Comparison of ENCODE assay signal across 27 cellular contexts in the genomic region with DNA sequence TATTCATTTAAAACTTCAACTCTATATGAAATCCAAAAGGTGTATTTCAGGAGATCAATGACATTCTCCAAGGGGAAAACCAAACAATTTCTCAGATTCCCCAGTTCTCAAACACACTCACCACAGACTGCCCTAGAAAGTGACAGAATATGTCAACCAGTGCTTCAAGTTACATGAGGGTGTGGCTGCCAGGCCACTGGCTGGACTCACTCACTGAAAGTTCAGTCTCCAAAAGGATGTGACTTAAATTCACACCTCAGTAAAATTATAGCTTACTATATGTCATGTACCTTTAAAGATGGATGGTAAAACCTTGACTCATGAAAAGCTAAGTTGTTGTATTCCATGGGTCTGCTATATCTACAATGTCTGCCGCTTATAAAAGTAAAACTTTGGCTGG. TPM values are rescaled to one million over a fixed set of nuclear protein-coding genes. Genes with fewer than 3 reads are reported as not detected.
DNase-seq lines count a peak whose midpoint lies in the region; ATAC-seq lines count a peak whose summit lies in the region.
"Had no signal": no experiment of that assay in that cellular context is flagged by ENCODE, and none has a peak within 500 bp of the region (broad histone marks: within the 10 kb centered on the region; RNA-seq: fewer than 3 reads in every experiment).

No MANE protein-coding gene starts in this region.

- intact Hi-C loops in left ventricle myocardium superior (cut with micrococcal nuclease) (no loop called here), left cardiac atrium (cut with DNase I) (no loop called here)

- in situ Hi-C loops in KBM-7 (cut with MboI; ENCODE audit: low pct_unique_long_range_greater_than_20kb, low sequenced_read_pairs) = no loop called here

- DNase-seq in activated CD4-positive, alpha-beta T cell treated with anti-CD3 and anti-CD28 coated beads for 48 hours = peak; percentile 9
- DNase-seq in activated CD4-positive, alpha-beta T cell treated with anti-CD3 and anti-CD28 coated beads for 1 hour = no peak
- DNase-seq in left ventricle myocardium superior (no peak), left cardiac atrium (no peak), myocyte (ENCODE audit: low read depth) (peak; percentile 23), KBM-7 (no peak)
- DNase-seq: 8988T; ACHN; BE2C; CD8-positive, alpha-beta memory T cell; DMS 273 treated with DMSO at 0.1 percent for 48 hours; DMS79 treated with DMSO at 0.1 percent for 48 hours; GF-D8; MM.1S; NCI-H1048; NCI-H1417; NCI-H1694; NCI-H2029 treated with DMSO at 0.1 percent for 48 hours; NCI-H446 treated with DMSO at 0.1 percent for 48 hours; NCI-H526; NCI-H82; Peyer's patch; SHP77 treated with DMSO at 0.1 percent for 48 hours had no signal

- ATAC-seq in left ventricle myocardium superior (peak; percentile 38), left cardiac atrium (no peak), GM19397 (IDR thresholded peaks at IDR 0.05; ENCODE audit: unreplicated experiment) (no peak), GM19452 (IDR thresholded peaks at IDR 0.05; ENCODE audit: unreplicated experiment) (no peak)
- ATAC-seq: GM23338, K562 had no signal

RNA-seq across cellular contexts. Expression of gene INPP4B, which starts 7.3 kb away (rescaled TPM):
- total RNA-seq in left ventricle myocardium superior = 15.5 TPM
- total RNA-seq in left cardiac atrium = 10 to 100 TPM in 1 of 2 donors, 1 to 10 TPM in 1; 9.0 to 11.0 TPM
- 63.9 and 143 TPM in 2 replicates for total RNA-seq in myocyte
- polyA plus RNA-seq in myocyte (2012) = 17.0 TPM
- polyA plus RNA-seq: K562 had no signal

Comparison
In these comparisons a context has a peak if more than half of its experiments do, and no peak if none do; other contexts are left out.
1. DNase-seq: peak in activated CD4-positive, alpha-beta T cell treated with anti-CD3 and anti-CD28 coated beads for 48 hours (single experiment) and myocyte (single experiment); none in activated CD4-positive, alpha-beta T cell treated with anti-CD3 and anti-CD28 coated beads for 1 hour (single experiment), left ventricle myocardium superior (single experiment), left cardiac atrium (single experiment) and KBM-7 (single experiment).